ENCODE assay signal across 16 cellular contexts in genomic region chr16:25176136-25176535, GRCh38. TPM values are rescaled to one million over a fixed set of nuclear protein-coding genes. Genes with fewer than 3 reads are reported as not detected.
"Had no signal": no experiment of that assay in that cellular context is flagged by ENCODE, and none has a peak within 500 bp of the region (broad histone marks: within the 10 kb centered on the region; RNA-seq: fewer than 3 reads in every experiment).

No MANE protein-coding gene starts in this region.

- H3K9me3 ChIP-seq: ascending aorta, colonic mucosa, heart left ventricle, pancreas, thyroid gland had no signal

- ATAC-seq: activated T-helper 17 cell treated with anti-CD3 and anti-CD28 coated beads, Interleukin-2, amount 50 U/mL, for 72 hours; left colon; pancreas; stimulated activated effector memory CD8-positive, alpha-beta T cell treated with anti-CD3 and anti-CD28 coated beads, Interleukin-12 subunit alpha, Interleukin-12 subunit beta, amount 100 ng/mL, for 72 hours had no signal

- H3K27ac ChIP-seq: ascending aorta, colonic mucosa, heart left ventricle, pancreas, thyroid gland had no signal

- H3K4me3 ChIP-seq: ascending aorta, colonic mucosa, heart left ventricle, pancreas, thyroid gland had no signal

- H3K27me3 ChIP-seq: ascending aorta, colonic mucosa, heart left ventricle, pancreas, thyroid gland had no signal

- H3K36me3 ChIP-seq: colonic mucosa had no signal

- DNase-seq: activated naive CD4-positive, alpha-beta T cell treated with Interleukin-2 at 50 U/mL for 16 hours; colonic mucosa; effector CD4-positive, alpha-beta T cell; heart left ventricle; left colon; midbrain; pancreas; SW 1271; thyroid gland had no signal

- H3K4me1 ChIP-seq: ascending aorta, heart left ventricle, thyroid gland had no signal

RNA-seq across cellular contexts. Expression of gene AQP8, which starts 40.6 kb away (rescaled TPM):
- total RNA-seq: activated CD8-positive, alpha-beta memory T cell treated with anti-CD3 and anti-CD28 coated beads for 36 hours; activated T-helper 17 cell treated with anti-CD3 and anti-CD28 coated beads, Interleukin-2, amount 50 U/mL, for 72 hours; ascending aorta; endothelial cell of umbilical vein; frontal cortex; heart left ventricle; lung microvascular endothelial cell; thyroid gland had no signal
- polyA plus RNA-seq: endothelial cell of umbilical vein, heart left ventricle had no signal
